In the genomic region with DNA sequence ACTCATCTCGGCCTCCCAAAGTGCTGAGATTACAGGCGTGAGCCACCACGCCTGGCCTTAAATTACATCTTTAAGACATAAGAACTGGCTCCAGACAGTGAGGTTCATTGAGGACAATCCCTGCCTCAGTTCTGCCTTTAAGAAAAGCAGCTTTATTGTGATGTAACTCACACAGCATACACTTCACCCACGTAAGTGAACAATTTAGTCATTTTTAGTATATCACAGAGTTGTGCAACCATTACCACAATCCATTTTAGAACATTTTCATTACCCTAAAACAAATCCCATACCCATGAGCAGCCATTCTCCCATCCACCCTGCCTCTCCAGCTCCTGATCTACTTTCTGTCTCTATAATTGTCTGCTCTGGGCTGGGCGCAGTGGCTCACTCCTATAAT, we compare ENCODE assay signal across 25 cellular contexts. TPM values are rescaled to one million over a fixed set of nuclear protein-coding genes. Genes with fewer than 3 reads are reported as not detected.
"Had no signal": no experiment of that assay in that cellular context is flagged by ENCODE, and none has a peak within 500 bp of the region (broad histone marks: within the 10 kb centered on the region; RNA-seq: fewer than 3 reads in every experiment).

No MANE protein-coding gene starts in this region.

- H3K27ac Mint-ChIP-seq: activated CD4-positive, alpha-beta T cell treated with anti-CD3 and anti-CD28 coated beads, Interleukin-2, amount 10 ng/mL, durations not matched to agents 24 days and 14 days; stimulated activated effector memory CD8-positive, alpha-beta T cell treated with anti-CD3 and anti-CD28 coated beads, Interleukin-12 subunit alpha, Interleukin-12 subunit beta, amount 100 ng/mL, for 72 hours; T-helper 17 cell; type B pancreatic cell had no signal

- H3K4me3 ChIP-seq: ascending aorta, dorsolateral prefrontal cortex, esophagus muscularis mucosa, lower lobe of right lung, mucosa of descending colon, right lobe of liver, skin epidermis, thoracic aorta, vagina had no signal

- H3K9me3 Mint-ChIP-seq: activated CD4-positive, alpha-beta T cell treated with anti-CD3 and anti-CD28 coated beads, Interleukin-2, amount 10 ng/mL, durations not matched to agents 24 days and 14 days; activated naive CD4-positive, alpha-beta T cell treated with anti-CD3 and anti-CD28 coated beads, Interleukin-2, amount 50 U/mL, for 72 hours; activated T-cell treated with anti-CD3 and anti-CD28 coated beads, Interleukin-2, amount 50 U/mL, for 24 hours; activated T-helper 17 cell treated with anti-CD3 and anti-CD28 coated beads, Interleukin-2, amount 50 U/mL, for 72 hours; effector memory CD8-positive, alpha-beta T cell; nephron progenitor cell; stimulated activated effector memory CD8-positive, alpha-beta T cell treated with anti-CD3 and anti-CD28 coated beads, Interleukin-12 subunit alpha, Interleukin-12 subunit beta, amount 100 ng/mL, for 72 hours; type B pancreatic cell had no signal

- ATAC-seq: activated CD8-positive, alpha-beta T cell treated with anti-CD3 and anti-CD28 coated beads, Interleukin-2, amount 10 ng/mL, durations not matched to agents 7 days and 5 days; activated naive CD4-positive, alpha-beta T cell treated with anti-CD3 and anti-CD28 coated beads, Interleukin-2, amount 50 U/mL, for 72 hours; activated T-helper 17 cell treated with anti-CD3 and anti-CD28 coated beads, Interleukin-2, amount 50 U/mL, for 72 hours; effector memory CD8-positive, alpha-beta T cell; lower lobe of right lung; mucosa of descending colon; right lobe of liver; stimulated activated effector memory CD8-positive, alpha-beta T cell treated with anti-CD3 and anti-CD28 coated beads, Interleukin-12 subunit alpha, Interleukin-12 subunit beta, amount 100 ng/mL, for 72 hours; T-helper 17 cell had no signal

- H3K4me3 Mint-ChIP-seq: activated CD4-positive, alpha-beta T cell treated with anti-CD3 and anti-CD28 coated beads, Interleukin-2, amount 10 ng/mL, durations not matched to agents 24 days and 14 days; activated CD8-positive, alpha-beta T cell treated with anti-CD3 and anti-CD28 coated beads, Interleukin-2, amount 10 ng/mL, durations not matched to agents 7 days and 5 days; activated T-cell treated with anti-CD3 and anti-CD28 coated beads, Interleukin-2, amount 50 U/mL, for 24 hours; activated T-helper 17 cell treated with anti-CD3 and anti-CD28 coated beads, Interleukin-2, amount 50 U/mL, for 72 hours; effector memory CD8-positive, alpha-beta T cell; nephron progenitor cell; stimulated activated effector memory CD8-positive, alpha-beta T cell treated with anti-CD3 and anti-CD28 coated beads, Interleukin-12 subunit alpha, Interleukin-12 subunit beta, amount 100 ng/mL, for 72 hours; T-helper 17 cell; type B pancreatic cell had no signal

- H3K27ac ChIP-seq: ascending aorta, esophagus muscularis mucosa, lower lobe of right lung, right lobe of liver, skin epidermis, thoracic aorta, vagina had no signal

- DNase-seq: activated CD4-positive, alpha-beta T cell treated with anti-CD3 and anti-CD28 coated beads, Interleukin-2, amount 10 ng/mL, durations not matched to agents 24 days and 14 days; activated CD8-positive, alpha-beta T cell treated with anti-CD3 and anti-CD28 coated beads, Interleukin-2, amount 10 ng/mL, durations not matched to agents 7 days and 5 days; activated T-cell treated with anti-CD3 and anti-CD28 coated beads, Interleukin-2, amount 50 U/mL, for 24 hours; central memory CD4-positive, alpha-beta T cell; effector memory CD8-positive, alpha-beta T cell; lower lobe of right lung; mesendoderm; mucosa of descending colon; nephron progenitor cell; nucleus accumbens; right lobe of liver; stimulated activated CD4-positive, alpha-beta T cell treated with anti-CD3 and anti-CD28 coated beads, Interleukin-2, amount 100 ng/mL, for 24 hours; T-helper 17 cell had no signal

- H3K27me3 Mint-ChIP-seq: activated CD4-positive, alpha-beta T cell treated with anti-CD3 and anti-CD28 coated beads, Interleukin-2, amount 10 ng/mL, durations not matched to agents 24 days and 14 days; activated T-cell treated with anti-CD3 and anti-CD28 coated beads, Interleukin-2, amount 50 U/mL, for 24 hours; activated T-helper 17 cell treated with anti-CD3 and anti-CD28 coated beads, Interleukin-2, amount 50 U/mL, for 72 hours; effector memory CD8-positive, alpha-beta T cell; T-helper 17 cell; type B pancreatic cell had no signal

- H3K27me3 ChIP-seq: ascending aorta, dorsolateral prefrontal cortex, esophagus muscularis mucosa, right lobe of liver, vagina had no signal

RNA-seq across cellular contexts. Expression of gene LTC4S, which starts 24.0 kb away (rescaled TPM):
- total RNA-seq: glomerular endothelial cell had no signal
- polyA plus RNA-seq: keratinocyte had no signal
